In the genomic region with DNA sequence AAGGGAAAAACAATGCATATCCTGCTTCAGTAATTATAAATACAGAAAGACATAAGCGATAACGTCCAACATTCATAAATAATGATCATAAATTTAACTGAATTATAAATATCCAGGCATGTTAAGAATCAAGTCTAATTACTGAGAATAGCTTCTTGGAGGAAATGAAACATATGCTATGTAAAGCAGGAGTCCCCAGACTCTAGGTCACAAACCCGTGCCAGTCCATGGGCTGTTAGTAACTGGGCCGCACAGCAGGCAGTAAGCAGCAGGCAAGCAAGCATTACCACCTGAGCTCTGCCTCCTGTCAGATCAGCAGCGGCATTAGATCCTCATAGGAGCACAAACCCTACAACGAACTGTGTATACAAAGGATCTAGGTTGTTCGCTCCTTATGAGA, we compare ENCODE assay signal across 9 cellular contexts. TPM values are rescaled to one million over a fixed set of nuclear protein-coding genes. Genes with fewer than 3 reads are reported as not detected.
DNase-seq lines count a peak whose midpoint lies in the region; ATAC-seq and TF ChIP-seq lines count a peak whose summit lies in the region.
"Had no signal": no experiment of that assay in that cellular context is flagged by ENCODE, and none has a peak within 500 bp of the region (broad histone marks: within the 10 kb centered on the region; RNA-seq: fewer than 3 reads in every experiment).

No MANE protein-coding gene starts in this region.

- peaks cover 24% of the 10 kb centered on the region for H3K36me3 Mint-ChIP-seq in activated CD8-positive, alpha-beta memory T cell treated with anti-CD3 and anti-CD28 coated beads, Interleukin-2, amount 10 ng/mL, durations not matched to agents 7 days and 5 days

- no peak overlapping the region for H3K4me2 ChIP-seq in PC-3 (ENCODE audit: low read length)

- peaks cover 7% of the 10 kb centered on the region for H3K36me3 ChIP-seq in neutrophil
- no peaks in the 10 kb centered on the region for H3K36me3 ChIP-seq in PC-3 (ENCODE audit: low read depth, low read length)
- H3K36me3 ChIP-seq in suprapubic skin, result no peaks in the 10 kb centered on the region

- POLR2A ChIA-PET in PC-3 (lab: Charles Lee; ENCODE audit: unreplicated experiment), result no interaction called here

- no peaks in the 10 kb centered on the region for H3K9me3 ChIP-seq in neutrophil
- no peaks in the 10 kb centered on the region for H3K9me3 ChIP-seq in PC-3 (ENCODE audit: low read length)
- H3K9me3 ChIP-seq in suprapubic skin, result no peaks in the 10 kb centered on the region

- H3K4me3 Mint-ChIP-seq in activated CD8-positive, alpha-beta memory T cell treated with anti-CD3 and anti-CD28 coated beads, Interleukin-2, amount 10 ng/mL, durations not matched to agents 7 days and 5 days, result no peak overlapping the region

- H4K20me1 ChIP-seq in PC-3 (ENCODE audit: low read length), result no peaks in the 10 kb centered on the region

- H3K4me3 ChIP-seq in neutrophil (ENCODE audit: low read depth in 1 of 2, low read length in 1 of 2) (no peak overlapping the region), PC-3 (ENCODE audit: low read length) (no peak overlapping the region), suprapubic skin (no peak overlapping the region)

- WGBS in suprapubic skin, result 73% methylated on average over 7 of the region's 7 CpGs

- H3K9me3 Mint-ChIP-seq in activated CD8-positive, alpha-beta memory T cell treated with anti-CD3 and anti-CD28 coated beads, Interleukin-2, amount 10 ng/mL, durations not matched to agents 7 days and 5 days (ENCODE audit: low read depth), result no peaks in the 10 kb centered on the region

- H3K27me3 ChIP-seq in neutrophil, result no peaks in the 10 kb centered on the region
- no peaks in the 10 kb centered on the region for H3K27me3 ChIP-seq in PC-3 (ENCODE audit: low read length)
- no peaks in the 10 kb centered on the region for H3K27me3 ChIP-seq in suprapubic skin

- TF ChIP-seq POLR2A in suprapubic skin (IDR thresholded peaks at IDR 0.05), result no peak

- H3K4me1 ChIP-seq in neutrophil (ENCODE audit: control insufficient read depth in 1 of 2, insufficient read depth in 1 of 2, low read depth in 1 of 2, low read length in 1 of 2) (peaks cover 31 to 39% of the 10 kb centered on the region in 2 experiments), PC-3 (ENCODE audit: insufficient read depth, low read length) (peaks cover 8% of the 10 kb centered on the region), suprapubic skin (peaks cover 4% of the 10 kb centered on the region)

- no TSS peak for BruUV-seq in PC-3 (replicated peaks; lab: Mats Ljungman, UMichigan)

- ATAC-seq in GM18867 (IDR thresholded peaks at IDR 0.05; ENCODE audit: unreplicated experiment) (peak; percentile 91), GM21737 (IDR thresholded peaks at IDR 0.05; ENCODE audit: unreplicated experiment) (peak; percentile 55), HG03575 (IDR thresholded peaks at IDR 0.05; ENCODE audit: extremely low read depth, insufficient number of reproducible peaks, low FRiP score, unreplicated experiment) (peak; percentile 43), PC-3 (no peak)
- ATAC-seq in activated CD8-positive, alpha-beta memory T cell treated with anti-CD3 and anti-CD28 coated beads, Interleukin-2, amount 10 ng/mL, durations not matched to agents 7 days and 5 days, result no peak

- no peaks in the 10 kb centered on the region for H3K27me3 Mint-ChIP-seq in activated CD8-positive, alpha-beta memory T cell treated with anti-CD3 and anti-CD28 coated beads, Interleukin-2, amount 10 ng/mL, durations not matched to agents 7 days and 5 days

- no peak for DNase-seq in activated CD8-positive, alpha-beta memory T cell treated with anti-CD3 and anti-CD28 coated beads, Interleukin-2, amount 10 ng/mL, durations not matched to agents 7 days and 5 days
- DNase-seq in PC-3 (no peak), suprapubic skin (ENCODE audit: low spot score in 2 of 2) (no peak)
- DNase-seq: amygdala; stimulated activated CD4-positive, alpha-beta T cell treated with anti-CD3 and anti-CD28 coated beads, Interleukin-2, amount 100 ng/mL, for 24 hours had no signal

- peaks cover 10% of the 10 kb centered on the region; the same call in 1 of the 2 replicates for H3K79me2 ChIP-seq in PC-3 (ENCODE audit: low read length)

- peaks cover 10% of the 10 kb centered on the region for H3K4me1 Mint-ChIP-seq in activated CD8-positive, alpha-beta memory T cell treated with anti-CD3 and anti-CD28 coated beads, Interleukin-2, amount 10 ng/mL, durations not matched to agents 7 days and 5 days

- no peak overlapping the region for H3K27ac Mint-ChIP-seq in activated CD8-positive, alpha-beta memory T cell treated with anti-CD3 and anti-CD28 coated beads, Interleukin-2, amount 10 ng/mL, durations not matched to agents 7 days and 5 days

- CTCF ChIA-PET in activated CD8-positive, alpha-beta memory T cell treated with anti-CD3 and anti-CD28 coated beads, Interleukin-2, amount 10 ng/mL, durations not matched to agents 7 days and 5 days (lab: Charles Lee), result interaction anchor here (0.7 kb wide), 1 partner anchor 714 kb away, joined by 4 read pairs; no protein-coding TSS in a partner anchor
- CTCF ChIA-PET in PC-3 (lab: Charles Lee), result no interaction called here

- no peak overlapping the region for H2AFZ ChIP-seq in PC-3 (ENCODE audit: low read length)

- no peaks in the 10 kb centered on the region for H3K9me2 ChIP-seq in PC-3 (replicated peaks; ENCODE audit: low read length)

- no peak for TF ChIP-seq EP300 in suprapubic skin (IDR thresholded peaks at IDR 0.05)

- H3K9ac ChIP-seq in PC-3 (ENCODE audit: low read length), result no peak overlapping the region

- no peak for TF ChIP-seq CTCF in neutrophil (IDR thresholded peaks at IDR 0.05)
- TF ChIP-seq CTCF in PC-3 (conservative IDR thresholded peaks at IDR 0.05; ENCODE audit: low read depth, low read length), result no peak
- no peak for TF ChIP-seq CTCF in suprapubic skin (IDR thresholded peaks at IDR 0.05)

- intact Hi-C loops in PC-3 (cut with micrococcal nuclease), result no loop called here

- no peaks in the 10 kb centered on the region for H3F3A ChIP-seq in PC-3 (ENCODE audit: low read length, unreplicated experiment)

- peak overlapping the region; percentile 67 for H3K27ac ChIP-seq in neutrophil
- no peak overlapping the region for H3K27ac ChIP-seq in PC-3 (ENCODE audit: low read length)
- H3K27ac ChIP-seq in suprapubic skin, result no peak overlapping the region

RNA-seq across cellular contexts. Expression of a gene that starts 50.5 kb away (rescaled TPM):
- 10 to 100 TPM; 27.4 to 28.4 TPM for total RNA-seq in activated CD8-positive, alpha-beta memory T cell treated with anti-CD3 and anti-CD28 coated beads, Interleukin-2, amount 10 ng/mL, durations not matched to agents 7 days and 5 days
- total RNA-seq in PC-3 (2014; rRNA removed), result 5.6 and 6.5 TPM in 2 replicates
- 10 to 100 TPM; 25.3 to 41.2 (median 32.4) TPM for total RNA-seq in suprapubic skin

RNA-seq across cellular contexts. Expression of a gene that starts 50.7 kb away (rescaled TPM):
- 10 to 100 TPM; 30.4 to 32.4 TPM for total RNA-seq in activated CD8-positive, alpha-beta memory T cell treated with anti-CD3 and anti-CD28 coated beads, Interleukin-2, amount 10 ng/mL, durations not matched to agents 7 days and 5 days
- total RNA-seq in PC-3 (2014; rRNA removed) (6.5 and 9.0 TPM in 2 replicates), suprapubic skin (10 to 100 TPM; 11.8 to 43.8 (median 27.2) TPM)

Comparison
In these comparisons a context has a peak if more than half of its experiments do, and no peak if none do; other contexts are left out.
1. ATAC-seq: peak in GM18867 (single experiment), GM21737 (single experiment) and HG03575 (single experiment); none in activated CD8-positive, alpha-beta memory T cell treated with anti-CD3 and anti-CD28 coated beads, Interleukin-2, amount 10 ng/mL, durations not matched to agents 7 days and 5 days (single experiment) and PC-3 (single experiment).